ENCODE assay signal across 13 cellular contexts in the genomic region with DNA sequence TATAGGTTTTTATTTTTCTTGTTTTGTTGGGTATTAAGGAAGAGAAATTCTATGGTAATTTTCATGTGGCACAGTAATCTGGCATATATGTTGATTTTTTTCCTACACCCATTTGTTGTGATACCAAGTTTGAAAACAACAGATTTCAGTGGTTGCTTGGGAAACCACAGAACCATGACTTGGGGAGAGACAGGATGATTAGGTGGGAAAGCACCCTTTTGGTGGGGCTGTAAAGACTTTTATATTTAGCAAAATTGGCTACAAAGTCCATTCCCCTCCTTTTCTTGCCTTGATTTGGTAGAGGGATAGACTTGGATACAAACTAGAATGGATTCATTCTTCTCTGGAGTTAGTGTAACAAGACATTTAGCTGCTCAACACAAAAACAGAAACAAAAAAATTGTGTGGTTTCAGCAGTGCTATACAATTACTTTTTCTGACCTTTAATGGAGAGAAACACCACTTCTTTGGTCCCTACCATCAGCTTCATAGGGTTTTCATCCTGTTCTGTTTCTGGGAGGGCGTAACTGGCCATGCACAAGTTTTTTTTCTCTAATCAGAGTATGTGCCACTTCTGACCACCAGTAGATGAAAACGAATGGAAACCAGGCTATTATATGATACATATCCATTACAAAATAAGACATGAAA. TPM values are rescaled to one million over a fixed set of nuclear protein-coding genes. Genes with fewer than 3 reads are reported as not detected.
A peak's percentile ranks its signal among the peaks of the same experiment; 100 is the strongest.
DNase-seq lines count a peak whose midpoint lies in the region; ATAC-seq, FAIRE-seq and TF ChIP-seq lines count a peak whose summit lies in the region.
"Had no signal": no experiment of that assay in that cellular context is flagged by ENCODE, and none has a peak within 500 bp of the region (broad histone marks: within the 10 kb centered on the region; RNA-seq: fewer than 3 reads in every experiment).

No MANE protein-coding gene starts in this region.

- no peaks in the 10 kb centered on the region for H3K36me3 ChIP-seq in H7 (replicated peaks; ENCODE audit: control insufficient read depth, insufficient read depth, low read length)
- H3K36me3 ChIP-seq: left ventricle myocardium inferior had no signal

- ATAC-seq in GM19372 (IDR thresholded peaks at IDR 0.05; ENCODE audit: low read depth, unreplicated experiment): peak; percentile 68
- peak; percentile 60 for ATAC-seq in HG03039 (IDR thresholded peaks at IDR 0.05; ENCODE audit: unreplicated experiment)
- ATAC-seq: sciatic nerve had no signal

- H3K27me3 ChIP-seq in H7 (ENCODE audit: control insufficient read depth, insufficient read depth, low read length): no peaks in the 10 kb centered on the region

- no peaks in the 10 kb centered on the region for H3K27me3 Mint-ChIP-seq in activated T-helper 2 cell treated with anti-CD3 and anti-CD28 coated beads, Interferon-gamma antibody, Interleukin-2, Interleukin-4, amounts not matched to agents 10 μg/mL and 5 μg/mL and 100 μg/mL, durations not matched to agents 14 hours and 24 hours and 36 hours (ENCODE audit: low read depth)

- H3K4me3 ChIP-seq in H7 (ENCODE audit: insufficient read depth, low read depth, low read length): no peak overlapping the region
- H3K4me3 ChIP-seq: left ventricle myocardium inferior had no signal

- H3K4me3 Mint-ChIP-seq in activated T-helper 2 cell treated with anti-CD3 and anti-CD28 coated beads, Interferon-gamma antibody, Interleukin-2, Interleukin-4, amounts not matched to agents 10 μg/mL and 5 μg/mL and 100 μg/mL, durations not matched to agents 14 hours and 24 hours and 36 hours (ENCODE audit: low read depth): no peak overlapping the region

- H3K4me1 Mint-ChIP-seq in activated T-helper 2 cell treated with anti-CD3 and anti-CD28 coated beads, Interferon-gamma antibody, Interleukin-2, Interleukin-4, amounts not matched to agents 10 μg/mL and 5 μg/mL and 100 μg/mL, durations not matched to agents 14 hours and 24 hours and 36 hours (ENCODE audit: low read depth): peaks cover 62% of the 10 kb centered on the region

- no peak for TF ChIP-seq POLR2A in GM12891 (IDR thresholded peaks at IDR 0.05; ENCODE audit: low read depth, low read length)

- in situ Hi-C loops in G401 (cut with HindIII; ENCODE audit: low sequenced_read_pairs): no loop called here

- no peaks in the 10 kb centered on the region for H3K9me3 Mint-ChIP-seq in activated T-helper 2 cell treated with anti-CD3 and anti-CD28 coated beads, Interferon-gamma antibody, Interleukin-2, Interleukin-4, amounts not matched to agents 10 μg/mL and 5 μg/mL and 100 μg/mL, durations not matched to agents 14 hours and 24 hours and 36 hours

- FAIRE-seq in GM12891 (lab: Jason Lieb, UNC): peak; percentile 89

- DNase-seq in GM12891 (ENCODE audit: insufficient read length, low spot score) (no peak), G401 (ENCODE audit: low spot score) (no peak), H7 (no peak), kidney tubule cell (ENCODE audit: low spot score) (no peak), NCI-H526 treated with DMSO at 0.1 percent for 48 hours (lab: John Stamatoyannopoulos, UW) (no peak)
- DNase-seq in activated T-helper 2 cell treated with anti-CD3 and anti-CD28 coated beads, Interferon-gamma antibody, Interleukin-2, Interleukin-4, amounts not matched to agents 10 μg/mL and 5 μg/mL and 100 μg/mL, durations not matched to agents 14 hours and 24 hours and 36 hours (ENCODE audit: low spot score): no peak
- DNase-seq: DMS79 treated with DMSO at 0.1 percent for 48 hours, left ventricle myocardium inferior, NCI-H2029 treated with DMSO at 0.1 percent for 48 hours, SW 1271 had no signal

- peaks cover 90% of the 10 kb centered on the region for H3K36me3 Mint-ChIP-seq in activated T-helper 2 cell treated with anti-CD3 and anti-CD28 coated beads, Interferon-gamma antibody, Interleukin-2, Interleukin-4, amounts not matched to agents 10 μg/mL and 5 μg/mL and 100 μg/mL, durations not matched to agents 14 hours and 24 hours and 36 hours (ENCODE audit: low read depth)

- intact Hi-C loops in activated T-helper 2 cell treated with anti-CD3 and anti-CD28 coated beads, Interferon-gamma antibody, Interleukin-2, Interleukin-4, amounts not matched to agents 10 μg/mL and 5 μg/mL and 100 μg/mL, durations not matched to agents 14 hours and 24 hours and 36 hours (cut with micrococcal nuclease): loop anchor here (1.0 to 5.0 kb wide), 7 partner anchors 25 to 250 kb away; no protein-coding TSS in a partner anchor

- H3K27ac Mint-ChIP-seq in activated T-helper 2 cell treated with anti-CD3 and anti-CD28 coated beads, Interferon-gamma antibody, Interleukin-2, Interleukin-4, amounts not matched to agents 10 μg/mL and 5 μg/mL and 100 μg/mL, durations not matched to agents 14 hours and 24 hours and 36 hours: peak overlapping the region; percentile 94

TF ChIP-seq in GM12891, 5 proteins besides CTCF, POLR2A, EP300 and RAD21:
- TF ChIP-seq POU2F2 (IDR thresholded peaks at IDR 0.05; ENCODE audit: low read depth, low read length): no peak
- TF ChIP-seq SPI1 (IDR thresholded peaks at IDR 0.05; ENCODE audit: low read depth, low read length): no peak
- peak; percentile 83 for TF ChIP-seq PAX5 (IDR thresholded peaks at IDR 0.05; ENCODE audit: insufficient read depth, low read length, severe bottlenecking)
- TF ChIP-seq POLR2AphosphoS5 (IDR thresholded peaks at IDR 0.05; ENCODE audit: low read depth, low read length): no peak
- no peak for TF ChIP-seq TAF1 (IDR thresholded peaks at IDR 0.05; ENCODE audit: low read depth, low read length)

RNA-seq across cellular contexts. Expression of a gene that starts 52.7 kb away (rescaled TPM):
- 9.0 TPM for polyA plus RNA-seq in GM12891 (2012; ENCODE audit: low read depth, missing spikeins)
- total RNA-seq in activated T-helper 2 cell treated with anti-CD3 and anti-CD28 coated beads, Interferon-gamma antibody, Interleukin-2, Interleukin-4, amounts not matched to agents 10 μg/mL and 5 μg/mL and 100 μg/mL, durations not matched to agents 14 hours and 24 hours and 36 hours: 40.0 and 42.5 TPM in 2 replicates
- 17.2 and 21.4 TPM in 2 replicates for total RNA-seq in G401 (2014; rRNA removed; shearing (Covaris generic))
- total RNA-seq in H7 (2014; rRNA removed; shearing (Covaris generic)): 19.2 and 24.2 TPM in 2 replicates
